ENCODE assay signal across 35 cellular contexts in the genomic region with DNA sequence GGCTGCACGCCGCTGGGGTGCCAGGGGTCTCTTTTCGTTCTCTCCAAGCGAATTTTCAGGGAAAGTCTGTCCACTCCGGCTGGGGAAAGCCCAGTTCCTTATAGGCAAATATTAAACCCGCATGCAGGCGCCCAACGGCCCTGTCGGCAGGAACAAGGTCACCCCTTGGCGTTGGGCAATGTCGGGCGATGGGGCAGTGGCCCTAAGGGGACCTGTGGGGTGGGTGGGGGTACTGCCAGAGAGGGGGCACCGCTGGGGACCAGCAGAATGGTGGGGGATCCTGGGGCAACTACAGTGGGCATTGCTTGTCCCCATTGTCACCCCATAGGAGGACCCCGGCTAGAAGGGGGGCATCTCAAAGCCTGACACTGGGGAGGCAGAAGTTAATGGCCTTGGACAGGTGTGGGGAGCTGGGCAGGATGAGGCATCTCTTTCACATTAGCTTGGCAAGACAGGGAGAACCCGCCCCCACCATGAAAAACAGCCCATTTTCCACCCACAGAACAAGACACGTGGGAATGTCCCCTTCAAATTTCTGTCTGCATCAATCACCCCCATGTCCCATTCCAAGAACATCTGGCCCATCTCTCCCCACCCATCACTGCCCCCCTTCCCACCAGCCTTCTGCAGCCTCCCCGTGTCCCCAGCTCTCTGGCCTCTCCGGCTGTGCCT. TPM values are rescaled to one million over a fixed set of nuclear protein-coding genes. Genes with fewer than 3 reads are reported as not detected.
DNase-seq lines count a peak whose midpoint lies in the region; ATAC-seq and TF ChIP-seq lines count a peak whose summit lies in the region.
"Had no signal": no experiment of that assay in that cellular context is flagged by ENCODE, and none has a peak within 500 bp of the region (broad histone marks: within the 10 kb centered on the region; RNA-seq: fewer than 3 reads in every experiment).

No MANE protein-coding gene starts in this region.

- peaks cover 42% of the 10 kb centered on the region for H3K4me1 ChIP-seq in SJCRH30
- H3K4me1 ChIP-seq: adrenal gland had no signal

- TF ChIP-seq CTCF in nephron (IDR thresholded peaks at IDR 0.05; ENCODE audit: unreplicated experiment in 3 of 3), result no peak
- TF ChIP-seq CTCF in WTC11 (IDR thresholded peaks at IDR 0.05), result no peak

- H3K27me3 Mint-ChIP-seq in activated naive CD4-positive, alpha-beta T cell treated with anti-CD3 and anti-CD28 coated beads, Interleukin-2, amount 50 U/mL, for 24 hours, result peaks cover 44% of the 10 kb centered on the region
- peaks cover 92% of the 10 kb centered on the region for H3K27me3 Mint-ChIP-seq in nephron (ENCODE audit: low read depth)
- peaks cover 97% of the 10 kb centered on the region for H3K27me3 Mint-ChIP-seq in WTC11 (ENCODE audit: low read depth)

- H3K4me3 ChIP-seq in SJCRH30, result peak overlapping the region; percentile 87
- H3K4me3 ChIP-seq: adrenal gland, gastroesophageal sphincter, K562 had no signal

- no peaks in the 10 kb centered on the region for H3K36me3 Mint-ChIP-seq in activated naive CD4-positive, alpha-beta T cell treated with anti-CD3 and anti-CD28 coated beads, Interleukin-2, amount 50 U/mL, for 24 hours
- H3K36me3 Mint-ChIP-seq in nephron (ENCODE audit: low read depth) (peaks cover 4% of the 10 kb centered on the region), WTC11 (peaks cover 5% of the 10 kb centered on the region)
- H3K36me3 Mint-ChIP-seq in stimulated activated effector memory CD8-positive, alpha-beta T cell treated with anti-CD3 and anti-CD28 coated beads, Interleukin-12 subunit alpha, Interleukin-12 subunit beta, amount 100 ng/mL, for 72 hours, result no peaks in the 10 kb centered on the region
- H3K36me3 Mint-ChIP-seq: brain; immature natural killer cell; natural killer cell treated with Interleukin-12 subunit alpha and Interleukin-12 subunit beta and Interleukin-15 and Interleukin-18, amount 100 ng/mL, for 72 hours had no signal

- no peak overlapping the region for H3K27ac Mint-ChIP-seq in activated naive CD4-positive, alpha-beta T cell treated with anti-CD3 and anti-CD28 coated beads, Interleukin-2, amount 50 U/mL, for 24 hours
- H3K27ac Mint-ChIP-seq in nephron (peak overlapping the region; percentile 75 to 99 (median 85)), WTC11 (no peak overlapping the region)
- no peak overlapping the region for H3K27ac Mint-ChIP-seq in stimulated activated effector memory CD8-positive, alpha-beta T cell treated with anti-CD3 and anti-CD28 coated beads, Interleukin-12 subunit alpha, Interleukin-12 subunit beta, amount 100 ng/mL, for 72 hours
- H3K27ac Mint-ChIP-seq: brain; immature natural killer cell; natural killer cell treated with Interleukin-12 subunit alpha and Interleukin-12 subunit beta and Interleukin-15 and Interleukin-18, amount 100 ng/mL, for 72 hours; T-helper 17 cell had no signal

- DNase-seq in activated naive CD4-positive, alpha-beta T cell treated with anti-CD3 and anti-CD28 coated beads, Interleukin-2, amount 50 U/mL, for 16 hours, result no peak
- DNase-seq in SJCRH30 (peak; percentile 60 to 75), WTC11 (ENCODE audit: low spot score) (no peak)
- DNase-seq in stimulated activated effector memory CD8-positive, alpha-beta T cell treated with anti-CD3 and anti-CD28 coated beads, Interleukin-12 subunit alpha, Interleukin-12 subunit beta, amount 100 ng/mL, for 72 hours (ENCODE audit: low spot score in 2 of 2), result no peak
- DNase-seq: activated CD4-positive, alpha-beta T cell treated with anti-CD3 and anti-CD28 coated beads for 1 hour; activated gamma-delta T cell; activated T-cell treated with anti-CD3 and anti-CD28 coated beads for 4 hours; adrenal gland; DMS53; hypothalamus; immature natural killer cell; left ventricle myocardium superior; midbrain; MM.1S; NCI-H1436; NCI-H446; NCI-H82; stimulated activated CD4-positive, alpha-beta T cell treated with anti-CD3 and anti-CD28 coated beads, Interleukin-15, amount 100 ng/mL, for 24 hours; T-helper 17 cell; testis had no signal

- peak overlapping the region; percentile 72 for H3K27ac ChIP-seq in SJCRH30
- H3K27ac ChIP-seq: adrenal gland, gastroesophageal sphincter, pancreas, testis had no signal

- peak overlapping the region; percentile 26 for H3K4me3 Mint-ChIP-seq in activated naive CD4-positive, alpha-beta T cell treated with anti-CD3 and anti-CD28 coated beads, Interleukin-2, amount 50 U/mL, for 24 hours
- H3K4me3 Mint-ChIP-seq in nephron (peak overlapping the region; percentile 78 to 89 (median 80)), WTC11 (no peak overlapping the region)
- H3K4me3 Mint-ChIP-seq in stimulated activated effector memory CD8-positive, alpha-beta T cell treated with anti-CD3 and anti-CD28 coated beads, Interleukin-12 subunit alpha, Interleukin-12 subunit beta, amount 100 ng/mL, for 72 hours, result peak overlapping the region; percentile 59
- H3K4me3 Mint-ChIP-seq: immature natural killer cell; natural killer cell treated with Interleukin-12 subunit alpha and Interleukin-12 subunit beta and Interleukin-15 and Interleukin-18, amount 100 ng/mL, for 72 hours; T-helper 17 cell had no signal

- no peaks in the 10 kb centered on the region for H3K9me3 Mint-ChIP-seq in activated naive CD4-positive, alpha-beta T cell treated with anti-CD3 and anti-CD28 coated beads, Interleukin-2, amount 50 U/mL, for 24 hours
- H3K9me3 Mint-ChIP-seq in nephron (no peaks in the 10 kb centered on the region), WTC11 (no peaks in the 10 kb centered on the region)
- H3K9me3 Mint-ChIP-seq in stimulated activated effector memory CD8-positive, alpha-beta T cell treated with anti-CD3 and anti-CD28 coated beads, Interleukin-12 subunit alpha, Interleukin-12 subunit beta, amount 100 ng/mL, for 72 hours, result no peaks in the 10 kb centered on the region
- H3K9me3 Mint-ChIP-seq: natural killer cell treated with Interleukin-12 subunit alpha and Interleukin-12 subunit beta and Interleukin-15 and Interleukin-18, amount 100 ng/mL, for 72 hours had no signal

- H3K9me3 ChIP-seq in SJCRH30 (replicated peaks), result no peaks in the 10 kb centered on the region
- H3K9me3 ChIP-seq: adrenal gland, gastroesophageal sphincter, pancreas, testis had no signal

- CTCF ChIA-PET in WTC11 (lab: Charles Lee), result interaction anchor here (0.8 to 18.6 kb wide), 7 partner anchors 12 to 492 kb away, joined by 3 to 761 read pairs (median 4); no protein-coding TSS in a partner anchor

- H3K4me1 Mint-ChIP-seq in activated naive CD4-positive, alpha-beta T cell treated with anti-CD3 and anti-CD28 coated beads, Interleukin-2, amount 50 U/mL, for 24 hours, result peaks cover 19% of the 10 kb centered on the region
- H3K4me1 Mint-ChIP-seq in nephron, result peaks cover 37% of the 10 kb centered on the region
- H3K4me1 Mint-ChIP-seq in stimulated activated effector memory CD8-positive, alpha-beta T cell treated with anti-CD3 and anti-CD28 coated beads, Interleukin-12 subunit alpha, Interleukin-12 subunit beta, amount 100 ng/mL, for 72 hours, result peaks cover 35% of the 10 kb centered on the region
- H3K4me1 Mint-ChIP-seq in WTC11, result peaks cover 12% of the 10 kb centered on the region; the same call in 1 of the 2 replicates
- H3K4me1 Mint-ChIP-seq: immature natural killer cell had no signal

- POLR2A ChIA-PET in WTC11 (lab: Charles Lee), result no interaction called here

- no peak for ATAC-seq in stimulated activated effector memory CD8-positive, alpha-beta T cell treated with anti-CD3 and anti-CD28 coated beads, Interleukin-12 subunit alpha, Interleukin-12 subunit beta, amount 100 ng/mL, for 72 hours
- no peak for ATAC-seq in WTC11
- no peak for ATAC-seq in GM19455 (IDR thresholded peaks at IDR 0.05; ENCODE audit: unreplicated experiment)
- no peak for ATAC-seq in HG03097 (IDR thresholded peaks at IDR 0.05; ENCODE audit: low FRiP score, unreplicated experiment)
- ATAC-seq: gastroesophageal sphincter; K562; natural killer cell treated with Interleukin-12 subunit alpha and Interleukin-12 subunit beta and Interleukin-15 and Interleukin-18, amount 100 ng/mL, for 72 hours; SK-N-SH treated with all-trans-retinoic acid at 6 μM for 48 hours; stimulated activated naive CD8-positive, alpha-beta T cell treated with anti-CD3 and anti-CD28 coated beads, Interleukin-15, Interleukin-2, amounts not matched to agents 100 U/mL and 50 U/mL, for 24 hours; T-helper 17 cell had no signal

- H3K36me3 ChIP-seq in SJCRH30, result no peaks in the 10 kb centered on the region
- H3K36me3 ChIP-seq: adrenal gland, gastroesophageal sphincter, pancreas had no signal

- no peaks in the 10 kb centered on the region for H3K27me3 ChIP-seq in SJCRH30
- H3K27me3 ChIP-seq: testis had no signal

TF ChIP-seq in WTC11, 78 proteins besides CTCF, POLR2A, EP300 and RAD21 (continues in another document):
- no peak for TF ChIP-seq GTF2I (CRISPR knock-in tag; conservative IDR thresholded peaks at IDR 0.05)
- no peak for TF ChIP-seq ZNF232 (CRISPR knock-in tag; IDR thresholded peaks at IDR 0.05)
- TF ChIP-seq, protein P1, sequence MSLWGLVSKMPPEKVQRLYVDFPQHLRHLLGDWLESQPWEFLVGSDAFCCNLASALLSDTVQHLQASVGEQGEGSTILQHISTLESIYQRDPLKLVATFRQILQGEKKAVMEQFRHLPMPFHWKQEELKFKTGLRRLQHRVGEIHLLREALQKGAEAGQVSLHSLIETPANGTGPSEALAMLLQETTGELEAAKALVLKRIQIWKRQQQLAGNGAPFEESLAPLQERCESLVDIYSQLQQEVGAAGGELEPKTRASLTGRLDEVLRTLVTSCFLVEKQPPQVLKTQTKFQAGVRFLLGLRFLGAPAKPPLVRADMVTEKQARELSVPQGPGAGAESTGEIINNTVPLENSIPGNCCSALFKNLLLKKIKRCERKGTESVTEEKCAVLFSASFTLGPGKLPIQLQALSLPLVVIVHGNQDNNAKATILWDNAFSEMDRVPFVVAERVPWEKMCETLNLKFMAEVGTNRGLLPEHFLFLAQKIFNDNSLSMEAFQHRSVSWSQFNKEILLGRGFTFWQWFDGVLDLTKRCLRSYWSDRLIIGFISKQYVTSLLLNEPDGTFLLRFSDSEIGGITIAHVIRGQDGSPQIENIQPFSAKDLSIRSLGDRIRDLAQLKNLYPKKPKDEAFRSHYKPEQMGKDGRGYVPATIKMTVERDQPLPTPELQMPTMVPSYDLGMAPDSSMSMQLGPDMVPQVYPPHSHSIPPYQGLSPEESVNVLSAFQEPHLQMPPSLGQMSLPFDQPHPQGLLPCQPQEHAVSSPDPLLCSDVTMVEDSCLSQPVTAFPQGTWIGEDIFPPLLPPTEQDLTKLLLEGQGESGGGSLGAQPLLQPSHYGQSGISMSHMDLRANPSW (CRISPR knock-in tag; conservative IDR thresholded peaks at IDR 0.05; ENCODE audit: low read depth), result no peak

RNA-seq across cellular contexts. Expression of a gene that starts 5.5 kb away (rescaled TPM):
- total RNA-seq in SJCRH30 (2014; rRNA removed; shearing (Covaris generic)), result 513 and 574 TPM in 2 replicates
- total RNA-seq in WTC11 (2021), result 1.5 to 2.7 TPM (median 2.6 TPM) in 3 replicates
- total RNA-seq: G401 had no signal

RNA-seq across cellular contexts. Expression of a gene that starts 16.3 kb away (rescaled TPM):
- total RNA-seq in SJCRH30 (2014; rRNA removed; shearing (Covaris generic)), result not detected in 2 replicates
- 0.44 to 0.62 TPM in 2 of 3 replicates, not detected in the other for total RNA-seq in WTC11 (2021)
- total RNA-seq: chondrocyte; G401; gastroesophageal sphincter; H7; HT-29; K562; left ventricle myocardium superior; natural killer cell treated with Interleukin-12 subunit alpha and Interleukin-12 subunit beta and Interleukin-15 and Interleukin-18, amount 100 ng/mL, for 72 hours; T-helper 17 cell; testis had no signal

RNA-seq across cellular contexts. Expression of a gene that starts 26.9 kb away (rescaled TPM):
- total RNA-seq in SJCRH30 (2014; rRNA removed; shearing (Covaris generic)), result not detected in 2 replicates
- 0.16 TPM in 1 of 3 replicates, not detected in the others for total RNA-seq in WTC11 (2021)
- total RNA-seq: chondrocyte; G401; H7; K562; left ventricle myocardium superior; natural killer cell treated with Interleukin-12 subunit alpha and Interleukin-12 subunit beta and Interleukin-15 and Interleukin-18, amount 100 ng/mL, for 72 hours; T-helper 17 cell had no signal

Comparison
In these comparisons a context has a peak if more than half of its experiments do, and no peak if none do; other contexts are left out.
1. H3K27ac Mint-ChIP-seq: peak in nephron (3 of 3); none in activated naive CD4-positive, alpha-beta T cell treated with anti-CD3 and anti-CD28 coated beads, Interleukin-2, amount 50 U/mL, for 24 hours (single experiment), stimulated activated effector memory CD8-positive, alpha-beta T cell treated with anti-CD3 and anti-CD28 coated beads, Interleukin-12 subunit alpha, Interleukin-12 subunit beta, amount 100 ng/mL, for 72 hours (single experiment) and WTC11 (single experiment).
2. DNase-seq: peak in SJCRH30 (2 of 2); none in activated naive CD4-positive, alpha-beta T cell treated with anti-CD3 and anti-CD28 coated beads, Interleukin-2, amount 50 U/mL, for 16 hours (single experiment), stimulated activated effector memory CD8-positive, alpha-beta T cell treated with anti-CD3 and anti-CD28 coated beads, Interleukin-12 subunit alpha, Interleukin-12 subunit beta, amount 100 ng/mL, for 72 hours (0 of 2) and WTC11 (single experiment).
3. RNA of a gene that starts 5.5 kb away (total RNA-seq): 513 to 574 TPM in SJCRH30; 1.5 to 2.7 TPM in WTC11; every median in the first group is over 100 times any median in the second.